In genomic region chr4:94639298-94639697, GRCh38 we compare ENCODE assay signal across 17 cellular contexts.
A peak's percentile ranks its signal among the peaks of the same experiment; 100 is the strongest.
DNase-seq lines count a peak whose midpoint lies in the region; ATAC-seq and TF ChIP-seq lines count a peak whose summit lies in the region.
"Had no signal": no experiment of that assay in that cellular context is flagged by ENCODE, and none has a peak within 500 bp of the region (broad histone marks: within the 10 kb centered on the region; RNA-seq: fewer than 3 reads in every experiment).

No MANE protein-coding gene starts in this region.

- H3K4me1 Mint-ChIP-seq in nephron (peaks cover 3% of the 10 kb centered on the region), MCF 10A (ENCODE audit: insufficient read depth, unreplicated experiment) (peaks cover 6% of the 10 kb centered on the region)

- intact Hi-C loops in Right ventricle myocardium inferior (cut with DNase I) (no loop called here), cardiac septum (cut with DNase I) (no loop called here), heart right ventricle (cut with DNase I) (loop anchor here in 1 of 10 donors (10.0 kb wide), 1 partner anchor 456 kb away; no protein-coding TSS in a partner anchor), MCF 10A (cut with micrococcal nuclease) (no loop called here)

- H3K27ac Mint-ChIP-seq in nephron, result peak overlapping the region in 2 of 3 experiments; percentile 11 to 19
- no peak overlapping the region for H3K27ac Mint-ChIP-seq in MCF 10A (ENCODE audit: low read depth, unreplicated experiment)
- H3K27ac Mint-ChIP-seq: CD14-positive monocyte; CD8-positive, alpha-beta T cell had no signal

- no peak overlapping the region for H3K4me3 Mint-ChIP-seq in nephron
- H3K4me3 Mint-ChIP-seq in MCF 10A (ENCODE audit: unreplicated experiment), result no peak overlapping the region
- H3K4me3 Mint-ChIP-seq: CD14-positive monocyte; CD8-positive, alpha-beta T cell; HFFc6 had no signal

- peak overlapping the region in 1 of 10 donors; percentile 7 for H3K27ac ChIP-seq in heart right ventricle
- H3K27ac ChIP-seq: 22Rv1, HL-60 had no signal

- TF ChIP-seq CTCF in heart right ventricle (IDR thresholded peaks at IDR 0.05) (no peak), nephron (IDR thresholded peaks at IDR 0.05; ENCODE audit: unreplicated experiment in 3 of 3) (no peak), MCF 10A (IDR thresholded peaks at IDR 0.05; ENCODE audit: unreplicated experiment) (no peak)

- no TSS peak for BruUV-seq in MCF 10A (replicated peaks; lab: Mats Ljungman, UMichigan)

- no peaks in the 10 kb centered on the region for H3K27me3 Mint-ChIP-seq in nephron (ENCODE audit: low read depth)
- H3K27me3 Mint-ChIP-seq in MCF 10A (ENCODE audit: insufficient read depth, unreplicated experiment), result no peaks in the 10 kb centered on the region

- WGBS in heart right ventricle, 2 donors, result 52 to 73% methylated on average over 2 of the region's 2 CpGs

- H3K9me3 ChIP-seq in heart right ventricle, result no peaks in the 10 kb centered on the region

- H3K4me3 ChIP-seq in heart right ventricle, result no peak overlapping the region

- peaks cover 0 to 81% (median 35%) of the 10 kb centered on the region in 9 donors for H3K36me3 ChIP-seq in heart right ventricle

- no peaks in the 10 kb centered on the region for H3K9me3 Mint-ChIP-seq in nephron
- no peaks in the 10 kb centered on the region for H3K9me3 Mint-ChIP-seq in MCF 10A (ENCODE audit: unreplicated experiment)
- H3K9me3 Mint-ChIP-seq: CD8-positive, alpha-beta T cell; HFFc6 had no signal

- no peaks in the 10 kb centered on the region for H3K27me3 ChIP-seq in heart right ventricle

- CTCF ChIA-PET in MCF 10A (lab: Yijun Ruan, JAX), result interaction anchor here (1.0 kb wide), 1 partner anchor 16 kb away, joined by 3 read pairs; no protein-coding TSS in a partner anchor

- H3K4me1 ChIP-seq in heart right ventricle, result peaks cover 0 to 30% (median 16%) of the 10 kb centered on the region in 9 donors

- H3K36me3 Mint-ChIP-seq in nephron (ENCODE audit: low read depth), result peaks cover 19% of the 10 kb centered on the region
- peaks cover 38% of the 10 kb centered on the region for H3K36me3 Mint-ChIP-seq in MCF 10A (ENCODE audit: insufficient read depth, unreplicated experiment)

- POLR2A ChIA-PET in MCF 10A (lab: Yijun Ruan, JAX), result no interaction called here

- DNase-seq in Right ventricle myocardium inferior (ENCODE audit: missing footprints) (no peak), cardiac septum (ENCODE audit: low spot score) (no peak), heart right ventricle (no peak), left lobe of liver (ENCODE audit: low spot score) (no peak), MCF 10A (ENCODE audit: unreplicated experiment) (no peak), hypothalamus (lab: John Stamatoyannopoulos, UW) (no peak), SHP77 treated with DMSO at 0.1 percent for 48 hours (lab: John Stamatoyannopoulos, UW) (no peak)
- DNase-seq: CD8-positive, alpha-beta T cell; COR-L47; DMS53; GF-D8; HCEC 1CT; HFFc6 had no signal

- ATAC-seq in Right ventricle myocardium inferior (peak; percentile 27), heart right ventricle (peak in 6 of 8 donors; percentile 17 to 79 (median 55)), left lobe of liver (no peak)
- ATAC-seq: CD8-positive, alpha-beta T cell had no signal
